13 cellular contexts compared by ENCODE assay signal in the genomic region with DNA sequence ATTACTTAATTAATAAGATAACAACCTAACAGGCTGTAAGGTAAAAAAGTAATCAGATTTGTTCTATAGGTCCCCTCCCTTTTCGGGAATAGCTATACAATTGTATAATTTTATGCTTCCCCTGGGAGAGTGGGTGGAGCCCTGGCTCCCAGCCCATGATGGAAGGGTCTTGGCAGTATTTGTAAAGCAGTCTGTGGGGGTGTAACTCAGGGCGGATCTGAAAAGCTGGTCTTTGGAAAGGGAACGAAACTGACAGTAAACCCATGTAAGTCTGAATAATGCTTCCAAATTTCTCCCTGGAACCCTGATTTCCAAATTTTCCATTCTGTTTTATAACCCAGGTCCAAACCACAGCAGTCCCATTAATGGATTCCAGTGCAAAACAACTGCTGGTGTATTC.
DNase-seq lines count a peak whose midpoint lies in the region; ATAC-seq, FAIRE-seq and TF ChIP-seq lines count a peak whose summit lies in the region.
"Had no signal": no experiment of that assay in that cellular context is flagged by ENCODE, and none has a peak within 500 bp of the region (broad histone marks: within the 10 kb centered on the region; RNA-seq: fewer than 3 reads in every experiment).

No MANE protein-coding gene starts in this region.

- in situ Hi-C loops in brain microvascular endothelial cell (cut with HindIII; ENCODE audit: low pct_ligation_motif_present, low sequenced_read_pairs), result no loop called here

- TF ChIP-seq CTCF in mesothelial cell of epicardium (IDR thresholded peaks at IDR 0.05; ENCODE audit: unreplicated experiment) (no peak), H9 (conservative IDR thresholded peaks at IDR 0.05) (no peak), brain microvascular endothelial cell (IDR thresholded peaks at IDR 0.05; ENCODE audit: low read depth, low read length, missing control alignments) (no peak)

- no peaks in the 10 kb centered on the region for H3K4me1 ChIP-seq in CD4-positive, alpha-beta memory T cell (ENCODE audit: insufficient read depth, low read length)
- peaks cover 8% of the 10 kb centered on the region for H3K4me1 ChIP-seq in H9 (ENCODE audit: insufficient read depth, low read length)

- H4K5ac ChIP-seq in H9 (ENCODE audit: insufficient read length, low read depth, low read length), result no peak overlapping the region

- no peak overlapping the region for H2AFZ ChIP-seq in H9 (ENCODE audit: low read length)

- H2BK15ac ChIP-seq in H9 (ENCODE audit: low read depth, low read length), result no peak overlapping the region

- no peak overlapping the region for H2AK5ac ChIP-seq in H9 (ENCODE audit: insufficient read length, low read length)

- H4K8ac ChIP-seq in H9 (replicated peaks; ENCODE audit: insufficient read length, low read depth, low read length), result no peak overlapping the region

- no peak overlapping the region for H3K14ac ChIP-seq in H9 (ENCODE audit: insufficient read depth, low read length)

- no peak overlapping the region for H3K27ac ChIP-seq in CD4-positive, alpha-beta memory T cell (ENCODE audit: low read depth, low read length)
- H3K27ac ChIP-seq in H9 (ENCODE audit: insufficient read length, low read depth, low read length), result no peak overlapping the region
- no peak overlapping the region for H3K27ac ChIP-seq in brain microvascular endothelial cell

- H3K4me3 Mint-ChIP-seq in CD4-positive, alpha-beta memory T cell, result peak overlapping the region in 7 of 8 donors; percentile 54 to 81 (median 70)
- H3K4me3 Mint-ChIP-seq in activated CD4-positive, alpha-beta memory T cell treated with anti-CD3 and anti-CD28 coated beads, Interleukin-2, amount 10 ng/mL, durations not matched to agents 7 days and 5 days, result peak overlapping the region; percentile 67
- H3K4me3 Mint-ChIP-seq in mesothelial cell of epicardium (no peak overlapping the region), H9 (no peak overlapping the region)

- no peak overlapping the region for H2BK20ac ChIP-seq in H9 (ENCODE audit: low read depth, low read length, poor library complexity, severe bottlenecking)

- H2BK120ac ChIP-seq in H9 (ENCODE audit: low read depth, low read length, poor library complexity, severe bottlenecking), result no peak overlapping the region

- POLR2A ChIA-PET in CD4-positive, alpha-beta memory T cell (lab: Charles Lee; ENCODE audit: partially characterized antibody), result interaction anchor here (0.6 to 40.2 kb wide), 8 partner anchors 28 to 482 kb away, joined by 3 to 1107 read pairs (median 4); no protein-coding TSS in a partner anchor
- POLR2A ChIA-PET in activated CD4-positive, alpha-beta memory T cell treated with anti-CD3 and anti-CD28 coated beads, Interleukin-2, amount 10 ng/mL, durations not matched to agents 7 days and 5 days (lab: Charles Lee), result interaction anchor here (0.6 to 1.5 kb wide), 4 partner anchors 17 to 251 kb away, joined by 3 to 6 read pairs (median 3); no protein-coding TSS in a partner anchor

- H3K36me3 ChIP-seq in CD4-positive, alpha-beta memory T cell (ENCODE audit: insufficient read depth, low read length), result no peaks in the 10 kb centered on the region
- H3K36me3 ChIP-seq in brain microvascular endothelial cell (replicated peaks), result no peaks in the 10 kb centered on the region

- H3K9me3 ChIP-seq in CD4-positive, alpha-beta memory T cell (ENCODE audit: control insufficient read depth in 1 of 2, low read length in 2 of 2), result no peaks in the 10 kb centered on the region
- H3K9me3 ChIP-seq in H9 (ENCODE audit: control insufficient read depth, low read depth, low read length), result no peaks in the 10 kb centered on the region

- H3K4me3 ChIP-seq in CD4-positive, alpha-beta memory T cell (ENCODE audit: low read length in 2 of 2), result no peak overlapping the region
- H3K4me3 ChIP-seq in brain microvascular endothelial cell (ENCODE audit: low read depth, low read length), result no peak overlapping the region

- CTCF ChIA-PET in CD4-positive, alpha-beta memory T cell (lab: Charles Lee; ENCODE audit: partially characterized antibody), result no interaction called here
- CTCF ChIA-PET in activated CD4-positive, alpha-beta memory T cell treated with anti-CD3 and anti-CD28 coated beads, Interleukin-2, amount 10 ng/mL, durations not matched to agents 7 days and 5 days (lab: Charles Lee), result no interaction called here

- no peak overlapping the region for H3K27ac Mint-ChIP-seq in CD4-positive, alpha-beta memory T cell
- peak overlapping the region; percentile 54 for H3K27ac Mint-ChIP-seq in activated CD4-positive, alpha-beta memory T cell treated with anti-CD3 and anti-CD28 coated beads, Interleukin-2, amount 10 ng/mL, durations not matched to agents 7 days and 5 days
- H3K27ac Mint-ChIP-seq in mesothelial cell of epicardium, result no peak overlapping the region
- H3K27ac Mint-ChIP-seq in H9, result no peak overlapping the region

- no peaks in the 10 kb centered on the region for H4K20me1 ChIP-seq in H9 (ENCODE audit: control insufficient read depth, insufficient read depth, insufficient read length)

- no peak overlapping the region for H2BK5ac ChIP-seq in H9 (ENCODE audit: insufficient read length, low read length)

- H3K9me3 Mint-ChIP-seq in CD4-positive, alpha-beta memory T cell, result no peaks in the 10 kb centered on the region
- H3K9me3 Mint-ChIP-seq in activated CD4-positive, alpha-beta memory T cell treated with anti-CD3 and anti-CD28 coated beads, Interleukin-2, amount 10 ng/mL, durations not matched to agents 7 days and 5 days, result no peaks in the 10 kb centered on the region
- H3K9me3 Mint-ChIP-seq in mesothelial cell of epicardium, result no peaks in the 10 kb centered on the region
- no peaks in the 10 kb centered on the region for H3K9me3 Mint-ChIP-seq in H9

- H3K27me3 ChIP-seq in CD4-positive, alpha-beta memory T cell (ENCODE audit: insufficient read depth, low read length), result no peaks in the 10 kb centered on the region
- H3K27me3 ChIP-seq in H9 (ENCODE audit: insufficient read depth, low read length) (no peaks in the 10 kb centered on the region), brain microvascular endothelial cell (replicated peaks) (no peaks in the 10 kb centered on the region)

- intact Hi-C loops in CD4-positive, alpha-beta memory T cell (cut with micrococcal nuclease), result no loop called here
- intact Hi-C loops in head of caudate nucleus (cut with DNase I), result loop anchor here (10.0 kb wide), 1 partner anchor 164 kb away; no protein-coding TSS in a partner anchor

- WGBS in H9 (ENCODE audit: extremely low coverage, insufficient read length, low lambda C conversion rate), result no CpG with 5 or more reads among the region's 3 CpGs

- H3K79me1 ChIP-seq in H9 (ENCODE audit: insufficient read depth, low read depth, low read length, poor library complexity, severe bottlenecking), result no peaks in the 10 kb centered on the region

- H3T11ph ChIP-seq in H9 (ENCODE audit: low read length), result no peak overlapping the region

- H4K91ac ChIP-seq in H9 (ENCODE audit: insufficient read length, low read depth, low read length), result no peak overlapping the region

- no peaks in the 10 kb centered on the region for H3K79me2 ChIP-seq in H9 (ENCODE audit: insufficient read depth, low read length)

- no peak overlapping the region for H2BK12ac ChIP-seq in H9 (ENCODE audit: insufficient read length, low read depth, low read length)

- no peak overlapping the region for H3K9ac ChIP-seq in H9 (ENCODE audit: extremely low read depth, insufficient read length, low read length)

- H3K23me2 ChIP-seq in H9 (ENCODE audit: insufficient read length, low read depth, low read length, poor library complexity, severe bottlenecking), result no peaks in the 10 kb centered on the region

- no peak overlapping the region for H3K18ac ChIP-seq in H9 (ENCODE audit: insufficient read length, low read depth, low read length)

- no peaks in the 10 kb centered on the region for H3K4me1 Mint-ChIP-seq in CD4-positive, alpha-beta memory T cell
- no peaks in the 10 kb centered on the region for H3K4me1 Mint-ChIP-seq in activated CD4-positive, alpha-beta memory T cell treated with anti-CD3 and anti-CD28 coated beads, Interleukin-2, amount 10 ng/mL, durations not matched to agents 7 days and 5 days
- peaks cover 29% of the 10 kb centered on the region for H3K4me1 Mint-ChIP-seq in mesothelial cell of epicardium
- H3K4me1 Mint-ChIP-seq in H9, result peaks cover 30 to 49% of the 10 kb centered on the region in 2 experiments

- FAIRE-seq in GM18507 (lab: Jason Lieb, UNC), result peak; percentile 62

- H3K27me3 Mint-ChIP-seq in CD4-positive, alpha-beta memory T cell, result no peaks in the 10 kb centered on the region
- H3K27me3 Mint-ChIP-seq in activated CD4-positive, alpha-beta memory T cell treated with anti-CD3 and anti-CD28 coated beads, Interleukin-2, amount 10 ng/mL, durations not matched to agents 7 days and 5 days, result no peaks in the 10 kb centered on the region
- H3K27me3 Mint-ChIP-seq in mesothelial cell of epicardium (ENCODE audit: low read depth) (peaks cover 73% of the 10 kb centered on the region), H9 (ENCODE audit: low read depth) (no peaks in the 10 kb centered on the region; the same call in 1 of the 2 replicates)

- H3K36me3 Mint-ChIP-seq in CD4-positive, alpha-beta memory T cell, result no peaks in the 10 kb centered on the region
- peaks cover 24% of the 10 kb centered on the region for H3K36me3 Mint-ChIP-seq in activated CD4-positive, alpha-beta memory T cell treated with anti-CD3 and anti-CD28 coated beads, Interleukin-2, amount 10 ng/mL, durations not matched to agents 7 days and 5 days (ENCODE audit: low read depth)
- H3K36me3 Mint-ChIP-seq in mesothelial cell of epicardium (no peaks in the 10 kb centered on the region), H9 (ENCODE audit: insufficient read depth in 1 of 3, low read depth in 3 of 3) (no peaks in the 10 kb centered on the region)

- H3K23ac ChIP-seq in H9 (ENCODE audit: insufficient read length, low read depth, low read length), result no peak overlapping the region

- H3K4ac ChIP-seq in H9 (ENCODE audit: low read depth, low read length), result no peak overlapping the region

- H3K4me2 ChIP-seq in H9 (ENCODE audit: insufficient read depth, insufficient read length, low read length), result no peak overlapping the region

- DNase-seq in CD4-positive, alpha-beta memory T cell, result no peak
- DNase-seq in GM18507 (ENCODE audit: extremely low spot score, insufficient read length, low read depth) (no peak), mesothelial cell of epicardium (ENCODE audit: low spot score in 2 of 2, unreplicated experiment in 2 of 2) (peak; percentile 26 to 66), H9 (no peak), brain microvascular endothelial cell (no peak), head of caudate nucleus (no peak)
- DNase-seq in activated CD4-positive, alpha-beta memory T cell treated with anti-CD3 and anti-CD28 coated beads, Interleukin-2, amount 10 ng/mL, durations not matched to agents 7 days and 5 days, result no peak
- DNase-seq: activated gamma-delta T cell; DND-41; effector memory CD4-positive, alpha-beta T cell; KBM-7; NK-92 treated with Interleukin-12 subunit alpha and Interleukin-12 subunit beta, amount 100 ng/mL, for 24 hours had no signal

- H3K56ac ChIP-seq in H9 (ENCODE audit: insufficient read length, low read depth, low read length), result no peak overlapping the region

- no peak for ATAC-seq in GM21529 (IDR thresholded peaks at IDR 0.05; ENCODE audit: unreplicated experiment)

Comparison
In these comparisons a context has a peak if more than half of its experiments do, and no peak if none do; other contexts are left out.
1. DNase-seq: peak in mesothelial cell of epicardium (2 of 2); none in CD4-positive, alpha-beta memory T cell (0 of 5), GM18507 (single experiment), activated CD4-positive, alpha-beta memory T cell treated with anti-CD3 and anti-CD28 coated beads, Interleukin-2, amount 10 ng/mL, durations not matched to agents 7 days and 5 days (single experiment), H9 (single experiment), brain microvascular endothelial cell (single experiment) and head of caudate nucleus (0 of 42).
2. H3K4me3 Mint-ChIP-seq: peak in CD4-positive, alpha-beta memory T cell (7 of 8) and activated CD4-positive, alpha-beta memory T cell treated with anti-CD3 and anti-CD28 coated beads, Interleukin-2, amount 10 ng/mL, durations not matched to agents 7 days and 5 days (single experiment); none in mesothelial cell of epicardium (single experiment) and H9 (0 of 2).